In genomic region chr6:168163096-168163731, GRCh38 we compare ENCODE assay signal across 14 cellular contexts.
A peak's percentile ranks its signal among the peaks of the same experiment; 100 is the strongest.
DNase-seq lines count a peak whose midpoint lies in the region; ATAC-seq and TF ChIP-seq lines count a peak whose summit lies in the region.
"Had no signal": no experiment of that assay in that cellular context is flagged by ENCODE, and none has a peak within 500 bp of the region (broad histone marks: within the 10 kb centered on the region; RNA-seq: fewer than 3 reads in every experiment).

No MANE protein-coding gene starts in this region.

- no peaks in the 10 kb centered on the region for H3K4me1 ChIP-seq in GM23338 (ENCODE audit: insufficient read depth)

- peaks cover 27% of the 10 kb centered on the region for H3K4me1 Mint-ChIP-seq in GM23338
- H3K4me1 Mint-ChIP-seq in activated CD8-positive, alpha-beta memory T cell treated with anti-CD3 and anti-CD28 coated beads, Interleukin-2, amount 10 ng/mL, durations not matched to agents 7 days and 5 days: no peaks in the 10 kb centered on the region
- H3K4me1 Mint-ChIP-seq: activated naive CD4-positive, alpha-beta T cell treated with anti-CD3 and anti-CD28 coated beads, Interleukin-2, amount 50 U/mL, for 24 hours had no signal

- no peak overlapping the region for H3K4me3 Mint-ChIP-seq in GM23338
- no peak overlapping the region for H3K4me3 Mint-ChIP-seq in activated CD8-positive, alpha-beta memory T cell treated with anti-CD3 and anti-CD28 coated beads, Interleukin-2, amount 10 ng/mL, durations not matched to agents 7 days and 5 days
- H3K4me3 Mint-ChIP-seq: activated CD8-positive, alpha-beta T cell treated with anti-CD3 and anti-CD28 coated beads for 36 hours; activated naive CD4-positive, alpha-beta T cell treated with anti-CD3 and anti-CD28 coated beads, Interleukin-2, amount 50 U/mL, for 24 hours; stimulated activated naive B cell treated with anti-CD40 and anti-IgM and Interleukin-4, amounts not matched to agents 10 μg/mL and 1 μg/mL and 100 μg/mL, for 72 hours had no signal

- no peaks in the 10 kb centered on the region for H3K36me3 ChIP-seq in GM23338 (ENCODE audit: insufficient read depth)

- in situ Hi-C loops in G401 (cut with HindIII; ENCODE audit: low sequenced_read_pairs): no loop called here

- H3K4me3 ChIP-seq in GM23338: no peak overlapping the region

- no peaks in the 10 kb centered on the region for H3K27me3 ChIP-seq in GM23338 (ENCODE audit: insufficient read depth)

- H3K36me3 Mint-ChIP-seq in GM23338 (ENCODE audit: low read depth): peaks cover 12% of the 10 kb centered on the region
- H3K36me3 Mint-ChIP-seq in activated CD8-positive, alpha-beta memory T cell treated with anti-CD3 and anti-CD28 coated beads, Interleukin-2, amount 10 ng/mL, durations not matched to agents 7 days and 5 days: no peaks in the 10 kb centered on the region
- H3K36me3 Mint-ChIP-seq: activated naive CD4-positive, alpha-beta T cell treated with anti-CD3 and anti-CD28 coated beads, Interleukin-2, amount 50 U/mL, for 24 hours had no signal

- no peak overlapping the region for H2AFZ ChIP-seq in GM23338

- no peaks in the 10 kb centered on the region for H4K20me1 ChIP-seq in GM23338 (replicated peaks; ENCODE audit: insufficient read depth)

- no peaks in the 10 kb centered on the region for H3F3A ChIP-seq in GM23338 (replicated peaks; ENCODE audit: low read depth)

- no peak for DNase-seq in GM23338 (ENCODE audit: low spot score)
- peak; percentile 32 for DNase-seq in activated CD8-positive, alpha-beta memory T cell treated with anti-CD3 and anti-CD28 coated beads, Interleukin-2, amount 10 ng/mL, durations not matched to agents 7 days and 5 days
- peak; percentile 57 for DNase-seq in islet precursor cell
- peak; percentile 23 for DNase-seq in putamen (ENCODE audit: low spot score)
- no peak for DNase-seq in DMS 273 treated with DMSO at 0.1 percent for 48 hours (lab: John Stamatoyannopoulos, UW)
- DNase-seq in activated T-cell treated with anti-CD3 and anti-CD28 coated beads, Interleukin-2, amount 50 U/mL, for 48 hours: no peak
- DNase-seq in G401 (ENCODE audit: low spot score): no peak
- DNase-seq: activated CD8-positive, alpha-beta T cell treated with anti-CD3 and anti-CD28 coated beads for 36 hours; GDM1; stimulated activated naive B cell treated with anti-CD40 and anti-IgM and Interleukin-4, amounts not matched to agents 10 μg/mL and 1 μg/mL and 100 μg/mL, for 72 hours; T-helper 9 cell had no signal

- peaks cover 9% of the 10 kb centered on the region for H3K9me3 Mint-ChIP-seq in GM23338
- no peaks in the 10 kb centered on the region for H3K9me3 Mint-ChIP-seq in activated CD8-positive, alpha-beta memory T cell treated with anti-CD3 and anti-CD28 coated beads, Interleukin-2, amount 10 ng/mL, durations not matched to agents 7 days and 5 days (ENCODE audit: low read depth)
- H3K9me3 Mint-ChIP-seq: activated naive CD4-positive, alpha-beta T cell treated with anti-CD3 and anti-CD28 coated beads, Interleukin-2, amount 50 U/mL, for 24 hours had no signal

- H3K4me2 ChIP-seq in GM23338: no peak overlapping the region

- ATAC-seq in GM23338: peak; percentile 62
- ATAC-seq in activated CD8-positive, alpha-beta memory T cell treated with anti-CD3 and anti-CD28 coated beads, Interleukin-2, amount 10 ng/mL, durations not matched to agents 7 days and 5 days: no peak
- no peak for ATAC-seq in GM19035 (IDR thresholded peaks at IDR 0.05; ENCODE audit: unreplicated experiment)
- ATAC-seq: activated CD8-positive, alpha-beta T cell treated with anti-CD3 and anti-CD28 coated beads for 36 hours; stimulated activated naive B cell treated with anti-CD40 and anti-IgM and Interleukin-4, amounts not matched to agents 10 μg/mL and 1 μg/mL and 100 μg/mL, for 72 hours had no signal

- H3K27ac ChIP-seq in GM23338 (ENCODE audit: low read depth): no peak overlapping the region
- H3K27ac ChIP-seq: RWPE1 had no signal

- H3K27me3 Mint-ChIP-seq in GM23338 (ENCODE audit: insufficient read depth, low read depth, poor library complexity): peaks cover 8% of the 10 kb centered on the region
- H3K27me3 Mint-ChIP-seq in activated CD8-positive, alpha-beta memory T cell treated with anti-CD3 and anti-CD28 coated beads, Interleukin-2, amount 10 ng/mL, durations not matched to agents 7 days and 5 days: no peaks in the 10 kb centered on the region
- H3K27me3 Mint-ChIP-seq: stimulated activated naive B cell treated with anti-CD40 and anti-IgM and Interleukin-4, amounts not matched to agents 10 μg/mL and 1 μg/mL and 100 μg/mL, for 72 hours had no signal

- H3K9me2 ChIP-seq in GM23338 (ENCODE audit: insufficient read depth): no peaks in the 10 kb centered on the region

- no peak overlapping the region for H3K27ac Mint-ChIP-seq in GM23338
- H3K27ac Mint-ChIP-seq in activated CD8-positive, alpha-beta memory T cell treated with anti-CD3 and anti-CD28 coated beads, Interleukin-2, amount 10 ng/mL, durations not matched to agents 7 days and 5 days: no peak overlapping the region
- H3K27ac Mint-ChIP-seq: activated CD8-positive, alpha-beta T cell treated with anti-CD3 and anti-CD28 coated beads for 36 hours; activated naive CD4-positive, alpha-beta T cell treated with anti-CD3 and anti-CD28 coated beads, Interleukin-2, amount 50 U/mL, for 24 hours; stimulated activated naive B cell treated with anti-CD40 and anti-IgM and Interleukin-4, amounts not matched to agents 10 μg/mL and 1 μg/mL and 100 μg/mL, for 72 hours had no signal

- TF ChIP-seq CTCF in GM23338 (conservative IDR thresholded peaks at IDR 0.05; ENCODE audit: low read depth in 2 of 2): no peak

- H3K79me2 ChIP-seq in GM23338 (replicated peaks; ENCODE audit: insufficient read depth): no peaks in the 10 kb centered on the region

- CTCF ChIA-PET in activated CD8-positive, alpha-beta memory T cell treated with anti-CD3 and anti-CD28 coated beads, Interleukin-2, amount 10 ng/mL, durations not matched to agents 7 days and 5 days (lab: Charles Lee): interaction anchor here (1.0 kb wide), 1 partner anchor 191 kb away, joined by 3 read pairs; no protein-coding TSS in a partner anchor

TF ChIP-seq in GM23338, 12 proteins besides CTCF, POLR2A, EP300 and RAD21 (continues in another document):
- TF ChIP-seq ZNF114 (CRISPR knock-in tag; IDR thresholded peaks at IDR 0.05): no peak
- no peak for TF ChIP-seq POLR2AphosphoS5 (IDR thresholded peaks at IDR 0.05; ENCODE audit: low read depth)
- no peak for TF ChIP-seq NANOG (IDR thresholded peaks at IDR 0.05; ENCODE audit: borderline replicate concordance)
- no peak for TF ChIP-seq STAT1 (IDR thresholded peaks at IDR 0.05; ENCODE audit: unreplicated experiment)
- no peak for TF ChIP-seq CREB1 (CRISPR knock-in tag; IDR thresholded peaks at IDR 0.05; ENCODE audit: low read depth)
- no peak for TF ChIP-seq REST (IDR thresholded peaks at IDR 0.05; ENCODE audit: unreplicated experiment)

Comparison
In these comparisons a context has a peak if more than half of its experiments do, and no peak if none do; other contexts are left out.
1. DNase-seq: peak in activated CD8-positive, alpha-beta memory T cell treated with anti-CD3 and anti-CD28 coated beads, Interleukin-2, amount 10 ng/mL, durations not matched to agents 7 days and 5 days (single experiment), islet precursor cell (single experiment) and putamen (single experiment); none in GM23338 (single experiment), DMS 273 treated with DMSO at 0.1 percent for 48 hours (single experiment), activated T-cell treated with anti-CD3 and anti-CD28 coated beads, Interleukin-2, amount 50 U/mL, for 48 hours (0 of 2) and G401 (single experiment).